ENCODE assay signal across 1 cellular context in genomic region chr20:23090147-23090546, GRCh38.
TF ChIP-seq lines count a peak whose summit lies in the region.

No MANE protein-coding gene starts in this region.

TF ChIP-seq in GM23338, 12 proteins besides CTCF, POLR2A, EP300 and RAD21 (continued from another document):
- TF ChIP-seq ZNF462 (CRISPR knock-in tag; IDR thresholded peaks at IDR 0.05), result no peak
- no peak for TF ChIP-seq JUNB (IDR thresholded peaks at IDR 0.05; ENCODE audit: unreplicated experiment)
- TF ChIP-seq EZH2phosphoT487 (IDR thresholded peaks at IDR 0.05; ENCODE audit: unreplicated experiment), result no peak
- no peak for TF ChIP-seq ZNF331 (CRISPR knock-in tag; IDR thresholded peaks at IDR 0.05; ENCODE audit: low read depth)
- TF ChIP-seq ZNF114 (CRISPR knock-in tag; IDR thresholded peaks at IDR 0.05), result no peak
- no peak for TF ChIP-seq ETS1 (IDR thresholded peaks at IDR 0.05)
- TF ChIP-seq POLR2AphosphoS5 (IDR thresholded peaks at IDR 0.05; ENCODE audit: low read depth), result no peak
- TF ChIP-seq EZH2 (IDR thresholded peaks at IDR 0.05; ENCODE audit: low read depth, unreplicated experiment), result no peak
- no peak for TF ChIP-seq CREB1 (CRISPR knock-in tag; IDR thresholded peaks at IDR 0.05; ENCODE audit: low read depth)
